Comparison of ENCODE assay signal across 8 cellular contexts in the genomic region with DNA sequence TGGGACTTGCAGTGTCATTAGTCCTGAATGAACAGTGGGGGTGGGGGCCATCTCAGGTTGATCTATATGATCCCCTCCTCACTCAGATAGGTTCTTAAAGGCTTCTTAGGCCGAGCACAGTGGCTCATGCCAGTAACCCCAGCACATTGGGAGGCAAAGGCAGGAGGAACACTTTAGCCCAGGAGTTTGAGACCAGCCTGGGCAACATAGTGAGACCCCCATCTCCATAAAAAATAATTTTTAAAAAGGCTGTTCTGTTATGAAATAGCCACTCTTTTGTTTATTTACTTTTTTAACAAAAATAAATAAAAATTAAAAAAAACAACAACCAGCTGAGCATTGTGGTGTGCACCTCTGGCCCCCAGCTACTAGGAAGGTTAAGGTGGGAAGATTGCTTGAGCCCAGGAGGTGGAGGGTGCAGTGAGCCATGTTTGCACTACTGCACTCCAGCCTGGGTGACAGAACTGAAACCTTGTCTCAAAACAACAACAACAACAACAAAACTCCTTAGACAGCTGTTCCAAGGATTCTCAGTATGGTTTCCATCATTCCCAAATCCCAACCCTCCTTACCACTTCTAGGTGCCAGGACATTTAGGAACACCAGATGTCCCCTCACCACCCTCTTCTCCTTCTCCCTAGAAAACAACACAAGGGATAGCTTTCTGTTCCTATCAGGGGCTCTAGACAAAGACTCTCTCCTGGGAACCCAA. TPM values are rescaled to one million over a fixed set of nuclear protein-coding genes. Genes with fewer than 3 reads are reported as not detected.
A peak's percentile ranks its signal among the peaks of the same experiment; 100 is the strongest.
DNase-seq lines count a peak whose midpoint lies in the region; ATAC-seq and TF ChIP-seq lines count a peak whose summit lies in the region.

No MANE protein-coding gene starts in this region.

- H3K27me3 Mint-ChIP-seq in stimulated activated naive CD8-positive, alpha-beta T cell treated with anti-CD3 and anti-CD28 coated beads, Interleukin-15, Interleukin-2, amounts not matched to agents 100 ng/mL and 50 ng/mL, for 24 hours: no peaks in the 10 kb centered on the region
- H3K27me3 Mint-ChIP-seq in brain: peaks cover 10% of the 10 kb centered on the region

- H3K36me3 Mint-ChIP-seq in stimulated activated naive CD8-positive, alpha-beta T cell treated with anti-CD3 and anti-CD28 coated beads, Interleukin-15, Interleukin-2, amounts not matched to agents 100 ng/mL and 50 ng/mL, for 24 hours (ENCODE audit: low read depth): peaks cover 11% of the 10 kb centered on the region
- peaks cover 15% of the 10 kb centered on the region for H3K36me3 Mint-ChIP-seq in brain

- no peaks in the 10 kb centered on the region for H3K9me3 Mint-ChIP-seq in stimulated activated naive CD8-positive, alpha-beta T cell treated with anti-CD3 and anti-CD28 coated beads, Interleukin-15, Interleukin-2, amounts not matched to agents 100 ng/mL and 50 ng/mL, for 24 hours
- peaks cover 0 to 6% (median 2%) of the 10 kb centered on the region in 5 experiments for H3K9me3 Mint-ChIP-seq in brain

- peak overlapping the region; percentile 97 for H3K4me3 Mint-ChIP-seq in stimulated activated naive CD8-positive, alpha-beta T cell treated with anti-CD3 and anti-CD28 coated beads, Interleukin-15, Interleukin-2, amounts not matched to agents 100 ng/mL and 50 ng/mL, for 24 hours
- peak overlapping the region; percentile 61 to 99 (median 98) for H3K4me3 Mint-ChIP-seq in brain

- H3K4me1 Mint-ChIP-seq in stimulated activated naive CD8-positive, alpha-beta T cell treated with anti-CD3 and anti-CD28 coated beads, Interleukin-15, Interleukin-2, amounts not matched to agents 100 ng/mL and 50 ng/mL, for 24 hours (ENCODE audit: low read depth): peaks cover 74% of the 10 kb centered on the region
- H3K4me1 Mint-ChIP-seq in brain: peaks cover 83% of the 10 kb centered on the region

- TF ChIP-seq CTCF in brain (conservative IDR thresholded peaks at IDR 0.05): no peak

- DNase-seq in stimulated activated naive CD8-positive, alpha-beta T cell treated with anti-CD3 and anti-CD28 coated beads, Interleukin-15, Interleukin-2, amounts not matched to agents 100 U/mL and 50 U/mL, for 24 hours: no peak
- DNase-seq in myocyte (ENCODE audit: low read depth): peak; percentile 57
- no peak for DNase-seq in left lobe of liver (ENCODE audit: low spot score)
- DNase-seq in HUDEP-2 (lab: John Stamatoyannopoulos, UW; ENCODE audit: unreplicated experiment in 76 of 76): no peak
- no peak for DNase-seq in NOMO-1 treated with DMSO at 0.1 percent for 48 hours (lab: John Stamatoyannopoulos, UW; ENCODE audit: unreplicated experiment)

- no peak for ATAC-seq in stimulated activated naive CD8-positive, alpha-beta T cell treated with anti-CD3 and anti-CD28 coated beads, Interleukin-15, Interleukin-2, amounts not matched to agents 100 U/mL and 50 U/mL, for 24 hours
- ATAC-seq in HG03139 (IDR thresholded peaks at IDR 0.05; ENCODE audit: unreplicated experiment): no peak
- no peak for ATAC-seq in left lobe of liver

- H3K27ac Mint-ChIP-seq in stimulated activated naive CD8-positive, alpha-beta T cell treated with anti-CD3 and anti-CD28 coated beads, Interleukin-15, Interleukin-2, amounts not matched to agents 100 ng/mL and 50 ng/mL, for 24 hours: peak overlapping the region; percentile 97
- H3K27ac Mint-ChIP-seq in brain: peak overlapping the region; percentile 95 to 100 (median 96)

RNA-seq across cellular contexts. Expression of a gene that starts 2.0 kb away (rescaled TPM):
- polyA plus RNA-seq in brain (ENCODE audit: insufficient read depth, low read depth, low replicate concordance): 105 TPM
- total RNA-seq in myocyte: 82.4 and 93.9 TPM in 2 replicates
- 133 TPM for polyA plus RNA-seq in myocyte (2012)
- 24.8 TPM for total RNA-seq in left lobe of liver

RNA-seq across cellular contexts. Expression of a gene that starts 4.7 kb away (rescaled TPM):
- polyA plus RNA-seq in brain (ENCODE audit: insufficient read depth, low read depth, low replicate concordance): 244 TPM
- 733 and 867 TPM in 2 replicates for total RNA-seq in myocyte
- polyA plus RNA-seq in myocyte (2012): 256 TPM
- total RNA-seq in left lobe of liver: 13.3 TPM

RNA-seq across cellular contexts. Expression of a gene that starts 26.3 kb away (rescaled TPM):
- polyA plus RNA-seq in brain (ENCODE audit: insufficient read depth, low read depth, low replicate concordance): 1.8 TPM
- 3.2 and 3.9 TPM in 2 replicates for total RNA-seq in myocyte
- 38.5 TPM for polyA plus RNA-seq in myocyte (2012)
- 0.50 TPM for total RNA-seq in left lobe of liver

Comparison
In these comparisons a context has a peak if more than half of its experiments do, and no peak if none do; other contexts are left out.
1. RNA of a gene that starts 4.7 kb away (total RNA-seq): 733 to 867 TPM in myocyte; 13.3 TPM in left lobe of liver (single experiment); every median in the first group is over 10 times any median in the second.